1 cellular context compared by ENCODE assay signal in genomic region chr2:231364061-231364460, GRCh38.
TF ChIP-seq lines count a peak whose summit lies in the region.

No MANE protein-coding gene starts in this region.

TF ChIP-seq in H1, 55 proteins besides CTCF, POLR2A, EP300 and RAD21:
- TF ChIP-seq TCF12 (IDR thresholded peaks at IDR 0.05; ENCODE audit: low read depth, low read length) (no peak), TBP (IDR thresholded peaks at IDR 0.05; ENCODE audit: low read depth, low read length) (no peak), KDM5A (IDR thresholded peaks at IDR 0.05; ENCODE audit: low read length) (no peak), SP4 (IDR thresholded peaks at IDR 0.05; ENCODE audit: low read length) (no peak), HDAC2 (IDR thresholded peaks at IDR 0.05; ENCODE audit: borderline replicate concordance in 1 of 2, low read depth in 2 of 2, low read length in 2 of 2) (no peak), CTBP2 (IDR thresholded peaks at IDR 0.05; ENCODE audit: borderline replicate concordance, insufficient read depth, insufficient read length, low read length) (no peak), CHD1 (IDR thresholded peaks at IDR 0.05; ENCODE audit: low read depth, low read length) (no peak), NANOG (IDR thresholded peaks at IDR 0.05; ENCODE audit: insufficient read depth, low read depth, low read length, poor library complexity, severe bottlenecking) (no peak), MAX (IDR thresholded peaks at IDR 0.05) (no peak), CBX5 (IDR thresholded peaks at IDR 0.05; ENCODE audit: low read depth, low read length) (no peak), E2F6 (IDR thresholded peaks at IDR 0.05) (no peak), EZH2 (IDR thresholded peaks at IDR 0.05; ENCODE audit: low read depth, low read length, severe bottlenecking) (no peak), CEBPB (IDR thresholded peaks at IDR 0.05; ENCODE audit: low read depth, low read length) (no peak), ATF2 (IDR thresholded peaks at IDR 0.05; ENCODE audit: low read length) (no peak), RBBP5 (IDR thresholded peaks at IDR 0.05; ENCODE audit: borderline replicate concordance, low read depth, low read length) (no peak)
